In genomic region chr11:28697920-28698827, GRCh38 we compare ENCODE assay signal across 1 cellular context.
TF ChIP-seq lines count a peak whose summit lies in the region.

No MANE protein-coding gene starts in this region.

TF ChIP-seq in H1, 55 proteins besides CTCF, POLR2A, EP300 and RAD21:
- peak; percentile 16 for TF ChIP-seq CHD7 (IDR thresholded peaks at IDR 0.05; ENCODE audit: insufficient replicate concordance, low read length)
- no peak for TF ChIP-seq EGR1 (IDR thresholded peaks at IDR 0.05; ENCODE audit: borderline replicate concordance, low read depth, low read length)
- TF ChIP-seq SP2 (IDR thresholded peaks at IDR 0.05; ENCODE audit: low read length): no peak
- TF ChIP-seq CREB1 (IDR thresholded peaks at IDR 0.05): peak; percentile 55; the same call in 1 of the 2 replicates
- 0 out of 2 replicates have a peak, but pooled peaks have one; percentile 22 for TF ChIP-seq KDM1A (IDR thresholded peaks at IDR 0.05; ENCODE audit: borderline replicate concordance, low read length)
- TF ChIP-seq TEAD4 (IDR thresholded peaks at IDR 0.05; ENCODE audit: low read depth, low read length): peak; percentile 95
- TF ChIP-seq ATF2 (IDR thresholded peaks at IDR 0.05; ENCODE audit: low read length): no peak
- 0 out of 2 replicates have a peak, but pooled peaks have one; percentile 22 for TF ChIP-seq YY1 (IDR thresholded peaks at IDR 0.05; ENCODE audit: low read depth, low read length)
- TF ChIP-seq CHD2 (IDR thresholded peaks at IDR 0.05; ENCODE audit: low read length): peak; percentile 77
